Comparison of ENCODE assay signal across 1 cellular context in the genomic region with DNA sequence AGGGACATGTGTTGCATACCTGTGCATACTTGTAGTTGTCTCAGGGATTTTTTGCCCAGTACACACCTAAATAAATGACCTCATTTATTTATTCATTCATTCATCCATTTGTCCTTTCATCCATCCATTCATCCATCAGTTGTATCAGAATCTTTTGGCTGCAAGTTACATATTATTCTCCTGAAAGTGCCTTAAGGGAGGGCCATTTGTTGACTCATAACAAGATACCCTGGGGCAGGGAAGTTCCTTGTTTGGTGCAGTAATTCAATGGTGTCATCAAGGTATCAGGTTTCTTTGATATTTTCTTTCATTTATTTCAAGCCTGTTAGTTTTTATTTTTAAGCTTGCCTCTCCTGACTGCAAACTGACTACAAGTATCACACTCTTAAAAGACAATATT.
TF ChIP-seq lines count a peak whose summit lies in the region.

No MANE protein-coding gene starts in this region.

TF ChIP-seq in WTC11, 78 proteins besides CTCF, POLR2A, EP300 and RAD21 (continued from another document):
- TF ChIP-seq, protein P1, sequence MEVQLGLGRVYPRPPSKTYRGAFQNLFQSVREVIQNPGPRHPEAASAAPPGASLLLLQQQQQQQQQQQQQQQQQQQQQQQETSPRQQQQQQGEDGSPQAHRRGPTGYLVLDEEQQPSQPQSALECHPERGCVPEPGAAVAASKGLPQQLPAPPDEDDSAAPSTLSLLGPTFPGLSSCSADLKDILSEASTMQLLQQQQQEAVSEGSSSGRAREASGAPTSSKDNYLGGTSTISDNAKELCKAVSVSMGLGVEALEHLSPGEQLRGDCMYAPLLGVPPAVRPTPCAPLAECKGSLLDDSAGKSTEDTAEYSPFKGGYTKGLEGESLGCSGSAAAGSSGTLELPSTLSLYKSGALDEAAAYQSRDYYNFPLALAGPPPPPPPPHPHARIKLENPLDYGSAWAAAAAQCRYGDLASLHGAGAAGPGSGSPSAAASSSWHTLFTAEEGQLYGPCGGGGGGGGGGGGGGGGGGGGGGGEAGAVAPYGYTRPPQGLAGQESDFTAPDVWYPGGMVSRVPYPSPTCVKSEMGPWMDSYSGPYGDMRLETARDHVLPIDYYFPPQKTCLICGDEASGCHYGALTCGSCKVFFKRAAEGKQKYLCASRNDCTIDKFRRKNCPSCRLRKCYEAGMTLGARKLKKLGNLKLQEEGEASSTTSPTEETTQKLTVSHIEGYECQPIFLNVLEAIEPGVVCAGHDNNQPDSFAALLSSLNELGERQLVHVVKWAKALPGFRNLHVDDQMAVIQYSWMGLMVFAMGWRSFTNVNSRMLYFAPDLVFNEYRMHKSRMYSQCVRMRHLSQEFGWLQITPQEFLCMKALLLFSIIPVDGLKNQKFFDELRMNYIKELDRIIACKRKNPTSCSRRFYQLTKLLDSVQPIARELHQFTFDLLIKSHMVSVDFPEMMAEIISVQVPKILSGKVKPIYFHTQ (CRISPR knock-in tag; IDR thresholded peaks at IDR 0.05): no peak
- TF ChIP-seq FOXJ3 (CRISPR knock-in tag; IDR thresholded peaks at IDR 0.05; ENCODE audit: borderline replicate concordance): no peak
